ENCODE assay signal across 2 cellular contexts in genomic region chr7:151726875-151727578, GRCh38.
TF ChIP-seq lines count a peak whose summit lies in the region.

No MANE protein-coding gene starts in this region.

TF ChIP-seq in HCT116, 20 proteins besides CTCF, POLR2A, EP300 and RAD21 (continued from another document):
- no peak for TF ChIP-seq REST (IDR thresholded peaks at IDR 0.05; ENCODE audit: low read depth)
- no peak for TF ChIP-seq JUND (IDR thresholded peaks at IDR 0.05)
- no peak for TF ChIP-seq MAX (IDR thresholded peaks at IDR 0.05)
- TF ChIP-seq ELF1 (IDR thresholded peaks at IDR 0.05; ENCODE audit: borderline replicate concordance, low read depth), result no peak
- TF ChIP-seq SIN3A (IDR thresholded peaks at IDR 0.05; ENCODE audit: low read depth), result no peak
- TF ChIP-seq YY1 (IDR thresholded peaks at IDR 0.05; ENCODE audit: extremely low read depth, insufficient replicate concordance, low read depth, low read length), result no peak
- no peak for TF ChIP-seq ATF3 (IDR thresholded peaks at IDR 0.05)
- no peak for TF ChIP-seq EZH2phosphoT487 (IDR thresholded peaks at IDR 0.05; ENCODE audit: borderline replicate concordance)
- no peak for TF ChIP-seq SRF (IDR thresholded peaks at IDR 0.05; ENCODE audit: low read depth)
- TF ChIP-seq SP1 (IDR thresholded peaks at IDR 0.05; ENCODE audit: low read depth), result no peak
- no peak for TF ChIP-seq EZH2 (IDR thresholded peaks at IDR 0.05)
- TF ChIP-seq FOSL1 (IDR thresholded peaks at IDR 0.05; ENCODE audit: low read depth), result no peak
- no peak for TF ChIP-seq CBX3 (IDR thresholded peaks at IDR 0.05; ENCODE audit: low read depth)
TF ChIP-seq in HCT116: peak in this region for 0.

TF ChIP-seq in SK-N-SH, 30 proteins besides CTCF, POLR2A, EP300 and RAD21 (continued from another document):
- TF ChIP-seq TAF1 (IDR thresholded peaks at IDR 0.05; ENCODE audit: borderline replicate concordance, low read depth, low read length), result no peak
- no peak for TF ChIP-seq MAX (IDR thresholded peaks at IDR 0.05; ENCODE audit: low read depth)
- TF ChIP-seq MEF2A (IDR thresholded peaks at IDR 0.05; ENCODE audit: borderline replicate concordance, low read depth), result no peak
- TF ChIP-seq GATA2 (CRISPR knock-in tag; IDR thresholded peaks at IDR 0.05), result no peak
- TF ChIP-seq EZH2phosphoT487 (IDR thresholded peaks at IDR 0.05; ENCODE audit: borderline replicate concordance, low read depth), result no peak
- TF ChIP-seq YY1 (IDR thresholded peaks at IDR 0.05; ENCODE audit: low read depth), result no peak
- no peak for TF ChIP-seq USF1 (IDR thresholded peaks at IDR 0.05; ENCODE audit: borderline replicate concordance, low read depth)
- no peak for TF ChIP-seq RXRA (IDR thresholded peaks at IDR 0.05; ENCODE audit: borderline replicate concordance, low read depth)
TF ChIP-seq in SK-N-SH: peak in this region for 0.
